Comparison of ENCODE assay signal across 8 cellular contexts in genomic region chr1:35641233-35641866, GRCh38. TPM values are rescaled to one million over a fixed set of nuclear protein-coding genes. Genes with fewer than 3 reads are reported as not detected.
A peak's percentile ranks its signal among the peaks of the same experiment; 100 is the strongest.
DNase-seq lines count a peak whose midpoint lies in the region; ATAC-seq and TF ChIP-seq lines count a peak whose summit lies in the region.

Gene PSMB2 (minus strand): TSS chr1:35641526. CDS start chr1:35641432, 94 bp downstream.

- peak within 1 kb of the TSS; percentile 82 for H3K4me3 ChIP-seq in GM12864 (ENCODE audit: low read depth, low read length)
- peak within 1 kb of the TSS; percentile 82 for H3K4me3 ChIP-seq in thoracic aorta

- H3K36me3 ChIP-seq in thoracic aorta = no peaks in the 10 kb centered on the region

- no peaks in the 10 kb centered on the region for H3K27me3 ChIP-seq in thoracic aorta (replicated peaks; ENCODE audit: insufficient read depth)

- no peaks in the 10 kb centered on the region for H3K9me3 ChIP-seq in thoracic aorta

- peak within 1 kb of the TSS; percentile 100 for H3K4me3 Mint-ChIP-seq in activated naive CD8-positive, alpha-beta T cell treated with anti-CD3 and anti-CD28 coated beads, Interleukin-2, amount 50 U/mL, for 24 hours
- H3K4me3 Mint-ChIP-seq in osteocyte (ENCODE audit: unreplicated experiment) = peak within 1 kb of the TSS; percentile 99

- peaks cover 20% of the 10 kb centered on the region for H3K27me3 Mint-ChIP-seq in activated naive CD8-positive, alpha-beta T cell treated with anti-CD3 and anti-CD28 coated beads, Interleukin-2, amount 50 U/mL, for 24 hours
- H3K27me3 Mint-ChIP-seq in osteocyte (ENCODE audit: unreplicated experiment) = peaks cover 20% of the 10 kb centered on the region

- peak; percentile 92 for DNase-seq in GM12864 (ENCODE audit: low read depth)
- DNase-seq in NCI-H1436 (lab: John Stamatoyannopoulos, UW) = peak; percentile 92
- DNase-seq in SW480 (ENCODE audit: low spot score) = peak; percentile 95
- DNase-seq in activated naive CD8-positive, alpha-beta T cell treated with anti-CD3 and anti-CD28 coated beads, Interleukin-2, amount 50 U/mL, for 24 hours = peak; percentile 98
- peak; percentile 97 for DNase-seq in Right ventricle myocardium inferior (ENCODE audit: missing footprints)
- DNase-seq in osteocyte (ENCODE audit: extremely low spot score, unreplicated experiment) = peak; percentile 98
- DNase-seq in thoracic aorta (ENCODE audit: low spot score) = peak; percentile 87

- peak within 1 kb of the TSS; percentile 100 for H3K27ac Mint-ChIP-seq in activated naive CD8-positive, alpha-beta T cell treated with anti-CD3 and anti-CD28 coated beads, Interleukin-2, amount 50 U/mL, for 24 hours
- H3K27ac Mint-ChIP-seq in osteocyte (ENCODE audit: unreplicated experiment) = peak within 1 kb of the TSS; percentile 100

- H3K27ac ChIP-seq in thoracic aorta = peak within 1 kb of the TSS; percentile 81 to 94

- intact Hi-C loops in Right ventricle myocardium inferior (cut with DNase I) = loop anchor here (1.0 to 5.0 kb wide), 2 partner anchors 76 to 128 kb away; partner anchors contain the start of genes C1orf216 and CLSPN

- no peaks in the 10 kb centered on the region for H3K9me3 Mint-ChIP-seq in activated naive CD8-positive, alpha-beta T cell treated with anti-CD3 and anti-CD28 coated beads, Interleukin-2, amount 50 U/mL, for 24 hours
- no peaks in the 10 kb centered on the region for H3K9me3 Mint-ChIP-seq in osteocyte (ENCODE audit: unreplicated experiment)

- H3K4me1 ChIP-seq in thoracic aorta (ENCODE audit: control insufficient read depth in 1 of 2, low read depth in 2 of 2) = peaks cover 20 to 43% of the 10 kb centered on the region in 2 donors

- TF ChIP-seq CTCF in GM12864 (IDR thresholded peaks at IDR 0.05; ENCODE audit: low read depth, low read length, missing control alignments) (no peak), osteocyte (IDR thresholded peaks at IDR 0.05) (no peak), thoracic aorta (IDR thresholded peaks at IDR 0.05) (no peak)

- peaks cover 8% of the 10 kb centered on the region for H3K36me3 Mint-ChIP-seq in activated naive CD8-positive, alpha-beta T cell treated with anti-CD3 and anti-CD28 coated beads, Interleukin-2, amount 50 U/mL, for 24 hours (ENCODE audit: low read depth)
- peaks cover 2% of the 10 kb centered on the region for H3K36me3 Mint-ChIP-seq in osteocyte (ENCODE audit: unreplicated experiment)

- H3K4me1 Mint-ChIP-seq in activated naive CD8-positive, alpha-beta T cell treated with anti-CD3 and anti-CD28 coated beads, Interleukin-2, amount 50 U/mL, for 24 hours = peaks cover 35% of the 10 kb centered on the region
- H3K4me1 Mint-ChIP-seq in osteocyte (ENCODE audit: unreplicated experiment) = peaks cover 43% of the 10 kb centered on the region

- ATAC-seq in HG02759 (IDR thresholded peaks at IDR 0.05; ENCODE audit: unreplicated experiment) (peak; percentile 89), Right ventricle myocardium inferior (peak; percentile 95), thoracic aorta (ENCODE audit: insufficient number of reproducible peaks, low FRiP score, low read depth) (peak; percentile 98)
- peak; percentile 95 for ATAC-seq in activated naive CD8-positive, alpha-beta T cell treated with anti-CD3 and anti-CD28 coated beads, Interleukin-2, amount 50 U/mL, for 24 hours

RNA-seq across cellular contexts. Expression of gene PSMB2, which starts in this region (rescaled TPM):
- 38.1 TPM for total RNA-seq in Right ventricle myocardium inferior
- total RNA-seq in osteocyte = 62.8 and 70.7 TPM in 2 replicates
- total RNA-seq in thoracic aorta = 10 to 100 TPM; 32.4 to 39.6 TPM

Comparison
In these comparisons a context has a peak if more than half of its experiments do, and no peak if none do; other contexts are left out.
1. Peak in every context shown above with its lines: DNase-seq, ATAC-seq, H3K4me3 ChIP-seq and H3K27ac ChIP-seq.